ENCODE assay signal across 24 cellular contexts in the genomic region with DNA sequence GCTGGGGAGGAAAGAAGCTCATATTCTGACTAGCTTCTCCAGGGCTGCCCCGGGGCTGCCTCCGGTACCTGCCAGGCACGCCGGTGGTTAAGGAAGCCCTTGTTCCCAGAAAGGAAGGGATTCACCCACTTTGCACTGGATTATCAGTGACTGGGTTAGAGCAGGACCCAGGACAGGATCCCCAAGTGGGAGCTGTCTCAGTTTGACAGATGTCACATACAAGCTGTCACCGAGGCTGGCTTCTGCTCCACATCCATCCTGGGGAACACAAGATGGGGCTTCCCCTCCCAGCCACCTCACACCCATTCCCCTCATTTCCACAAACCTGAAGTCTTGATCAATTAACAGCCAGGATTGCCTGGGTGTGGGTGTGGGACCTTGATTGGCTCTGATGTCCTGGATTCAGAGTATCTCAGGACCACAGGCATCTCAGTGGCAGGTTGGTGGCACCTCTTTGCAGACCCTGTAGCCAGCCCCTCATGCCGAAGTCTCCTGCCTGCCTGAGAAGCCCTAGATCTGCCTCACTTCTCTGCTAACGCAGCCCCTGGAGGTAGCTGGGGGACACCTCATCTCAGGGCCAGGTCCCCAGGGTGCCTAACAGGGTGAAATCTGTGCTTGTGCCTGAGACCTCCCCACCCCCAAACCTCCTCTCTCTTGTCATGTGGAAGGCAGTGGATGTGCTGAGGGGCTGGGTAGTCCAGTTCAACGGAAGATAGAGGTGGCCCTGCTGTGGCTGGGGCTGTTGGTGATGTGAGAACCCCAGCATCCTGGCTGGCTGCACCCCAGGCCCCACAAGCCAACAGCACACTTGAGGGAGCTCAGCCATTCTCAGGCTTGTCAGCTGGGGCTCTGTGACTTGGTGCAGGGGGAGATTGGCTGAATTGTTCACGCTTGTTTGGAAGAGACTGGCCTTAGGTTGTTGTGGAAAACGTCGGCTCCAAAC. TPM values are rescaled to one million over a fixed set of nuclear protein-coding genes. Genes with fewer than 3 reads are reported as not detected.
DNase-seq lines count a peak whose midpoint lies in the region; ATAC-seq, FAIRE-seq and TF ChIP-seq lines count a peak whose summit lies in the region.
"Had no signal": no experiment of that assay in that cellular context is flagged by ENCODE, and none has a peak within 500 bp of the region (broad histone marks: within the 10 kb centered on the region; RNA-seq: fewer than 3 reads in every experiment).

No MANE protein-coding gene starts in this region.

- H3K4me2 ChIP-seq in GM23338, result no peak overlapping the region
- no peak overlapping the region for H3K4me2 ChIP-seq in parathyroid adenoma (ENCODE audit: low read length)
- no peak overlapping the region for H3K4me2 ChIP-seq in GM23248 (ENCODE audit: unreplicated experiment)
- H3K4me2 ChIP-seq: KMS-11 had no signal

- no peaks in the 10 kb centered on the region; the same call in 2 of the 3 replicates for H3K9me3 Mint-ChIP-seq in GM23338
- H3K9me3 Mint-ChIP-seq in glutamatergic neuron (ENCODE audit: unreplicated experiment), result peaks cover 12% of the 10 kb centered on the region

- 0 out of 2 replicates have a peak, but pooled peaks cover 10% of the 10 kb centered on the region for H3K27me3 ChIP-seq in GM23338 (ENCODE audit: insufficient read depth)
- no peaks in the 10 kb centered on the region for H3K27me3 ChIP-seq in parathyroid adenoma (ENCODE audit: control insufficient read depth, insufficient read depth, low read length)
- peaks cover 0 to 6% of the 10 kb centered on the region in 2 donors for H3K27me3 ChIP-seq in Peyer's patch
- H3K27me3 ChIP-seq in GM23248 (replicated peaks; ENCODE audit: insufficient read depth), result peaks cover 64% of the 10 kb centered on the region
- H3K27me3 ChIP-seq: BE2C had no signal

- no peaks in the 10 kb centered on the region for H3K79me2 ChIP-seq in GM23338 (replicated peaks; ENCODE audit: insufficient read depth)
- no peaks in the 10 kb centered on the region for H3K79me2 ChIP-seq in parathyroid adenoma
- no peaks in the 10 kb centered on the region for H3K79me2 ChIP-seq in GM23248 (ENCODE audit: insufficient read depth)

- TF ChIP-seq POLR2A in Peyer's patch (IDR thresholded peaks at IDR 0.05), result no peak

- ATAC-seq in GM23338 (no peak), GM18858 (IDR thresholded peaks at IDR 0.05; ENCODE audit: unreplicated experiment) (no peak)

- no peaks in the 10 kb centered on the region for H3K9me2 ChIP-seq in GM23338 (ENCODE audit: insufficient read depth)
- H3K9me2 ChIP-seq in GM23248 (ENCODE audit: insufficient read depth), result no peaks in the 10 kb centered on the region

- H3K36me3 Mint-ChIP-seq in GM23338 (ENCODE audit: low read depth) (no peaks in the 10 kb centered on the region), glutamatergic neuron (ENCODE audit: unreplicated experiment) (no peaks in the 10 kb centered on the region)

- no peak for DNase-seq in GM23338 (ENCODE audit: low spot score)
- no peak for DNase-seq in HTR-8/SVneo (ENCODE audit: insufficient read length, low spot score)
- DNase-seq in glutamatergic neuron, result no peak
- no peak for DNase-seq in SIG-M5 (lab: John Stamatoyannopoulos, UW)
- no peak for DNase-seq in Peyer's patch
- DNase-seq in GM23248, result no peak
- DNase-seq: BE2C, DMS79, HCEC 1CT, IMR-90, NCI-H1092 treated with DMSO at 0.1 percent for 48 hours, NCI-H1436 treated with DMSO at 0.1 percent for 48 hours, NCI-H1930, NCI-H345, NCI-H774, OCI-M1, Right ventricle myocardium superior had no signal

- peak; percentile 62 for FAIRE-seq in HTR-8/SVneo (lab: Jason Lieb, UNC)
- FAIRE-seq: D721Med had no signal

- H3K9ac ChIP-seq in parathyroid adenoma (no peak overlapping the region), GM23248 (no peak overlapping the region)
- H3K9ac ChIP-seq: KMS-11 had no signal

- peaks cover 15% of the 10 kb centered on the region for H3K27me3 Mint-ChIP-seq in GM23338 (ENCODE audit: insufficient read depth, low read depth, poor library complexity)
- peaks cover 19% of the 10 kb centered on the region for H3K27me3 Mint-ChIP-seq in glutamatergic neuron (ENCODE audit: unreplicated experiment)

- H3K27ac ChIP-seq in GM23338 (ENCODE audit: low read depth), result no peak overlapping the region
- peak overlapping the region; percentile 5 for H3K27ac ChIP-seq in parathyroid adenoma
- no peak overlapping the region for H3K27ac ChIP-seq in Peyer's patch
- H3K27ac ChIP-seq in GM23248, result no peak overlapping the region
- H3K27ac ChIP-seq: HL-60, KMS-11 had no signal

- H3K4me1 ChIP-seq in GM23338 (ENCODE audit: insufficient read depth) (no peaks in the 10 kb centered on the region), parathyroid adenoma (no peaks in the 10 kb centered on the region), Peyer's patch (peaks cover 0 to 8% (median 0%) of the 10 kb centered on the region in 4 donors), GM23248 (ENCODE audit: insufficient read depth) (no peaks in the 10 kb centered on the region)

- H3K9me3 ChIP-seq in parathyroid adenoma (ENCODE audit: control insufficient read depth, low read length), result no peaks in the 10 kb centered on the region
- H3K9me3 ChIP-seq in Peyer's patch, result no peaks in the 10 kb centered on the region
- H3K9me3 ChIP-seq in GM23248 (ENCODE audit: low read depth), result no peaks in the 10 kb centered on the region
- H3K9me3 ChIP-seq: BE2C had no signal

- TF ChIP-seq CTCF in GM23338 (conservative IDR thresholded peaks at IDR 0.05; ENCODE audit: low read depth in 2 of 2), result no peak
- TF ChIP-seq CTCF in glutamatergic neuron (IDR thresholded peaks at IDR 0.05; ENCODE audit: partially characterized antibody, unreplicated experiment), result no peak
- TF ChIP-seq CTCF in parathyroid adenoma (IDR thresholded peaks at IDR 0.05), result no peak
- no peak for TF ChIP-seq CTCF in Peyer's patch (IDR thresholded peaks at IDR 0.05)

- H3K4me3 ChIP-seq in GM23338 (no peak overlapping the region), parathyroid adenoma (ENCODE audit: low read depth, low read length) (no peak overlapping the region), Peyer's patch (no peak overlapping the region), GM23248 (no peak overlapping the region)

- in situ Hi-C loops in GM23248 (cut with MboI), result no loop called here

- H4K20me1 ChIP-seq in GM23338 (replicated peaks; ENCODE audit: insufficient read depth) (no peaks in the 10 kb centered on the region), GM23248 (ENCODE audit: insufficient read depth) (no peaks in the 10 kb centered on the region)

- H3K4me3 Mint-ChIP-seq in GM23338, result peak overlapping the region; percentile 47
- peak overlapping the region; percentile 81 for H3K4me3 Mint-ChIP-seq in glutamatergic neuron (ENCODE audit: unreplicated experiment)

- 58 to 65% methylated on average over 11 of the region's 11 CpGs for WGBS in GM23248 (ENCODE audit: low coverage in 1 of 2, low lambda C conversion rate in 2 of 2, missing lambda C conversion rate in 2 of 2), 2 experiments

- H3F3A ChIP-seq in GM23338 (replicated peaks; ENCODE audit: low read depth) (no peaks in the 10 kb centered on the region), GM23248 (ENCODE audit: insufficient read depth) (no peaks in the 10 kb centered on the region)

- H3K27ac Mint-ChIP-seq in GM23338 (no peak overlapping the region), glutamatergic neuron (ENCODE audit: unreplicated experiment) (peak overlapping the region; percentile 63)

- H2AFZ ChIP-seq in GM23338 (no peak overlapping the region), parathyroid adenoma (peak overlapping the region; percentile 33), GM23248 (no peak overlapping the region)

- H3K4me1 Mint-ChIP-seq in GM23338 (peaks cover 3% of the 10 kb centered on the region), glutamatergic neuron (ENCODE audit: low read depth, unreplicated experiment) (peaks cover 56% of the 10 kb centered on the region)

- H3K36me3 ChIP-seq in GM23338 (ENCODE audit: insufficient read depth), result no peaks in the 10 kb centered on the region
- no peaks in the 10 kb centered on the region for H3K36me3 ChIP-seq in parathyroid adenoma (ENCODE audit: control insufficient read depth, insufficient read depth, low read length)
- no peaks in the 10 kb centered on the region for H3K36me3 ChIP-seq in Peyer's patch
- no peaks in the 10 kb centered on the region for H3K36me3 ChIP-seq in GM23248 (ENCODE audit: low read depth)
- H3K36me3 ChIP-seq: BE2C had no signal

TF ChIP-seq in GM23338, 12 proteins besides CTCF, POLR2A, EP300 and RAD21 (continues in another document):
- no peak for TF ChIP-seq POLR2AphosphoS5 (IDR thresholded peaks at IDR 0.05; ENCODE audit: low read depth)

RNA-seq across cellular contexts. Expression of a gene that starts 1.4 kb away (rescaled TPM):
- 2.7 and 3.3 TPM in 2 replicates for total RNA-seq in GM23338 (2014; rRNA removed; shearing (Covaris generic))
- 1.8 and 2.7 TPM in 2 replicates for polyA plus RNA-seq in GM23338 (2016; fragmentation: Nextera tagmentation; extraction: Ambion mirVana)
- 45.1 TPM for total RNA-seq in glutamatergic neuron (ENCODE audit: unreplicated experiment)
- total RNA-seq in Peyer's patch, result not detected
- not detected in 2 replicates for total RNA-seq in GM23248 (2014; rRNA removed; shearing (Covaris generic))
- not detected in 2 replicates for polyA plus RNA-seq in GM23248 (2016; fragmentation: Nextera tagmentation; extraction: Ambion mirVana)
- total RNA-seq: HT-29, IMR-90, Right ventricle myocardium superior, RPMI7951 had no signal
- polyA plus RNA-seq: IMR-90 had no signal

Comparison
In these comparisons a context has a peak if more than half of its experiments do, and no peak if none do; other contexts are left out.
1. RNA of a gene that starts 1.4 kb away (total RNA-seq): 45.1 TPM in glutamatergic neuron (single experiment); 2.7 to 3.3 TPM in GM23338, not detected in Peyer's patch and not detected in GM23248; every median in the first group is over 10 times any median in the second.